8 cellular contexts compared by ENCODE assay signal in the genomic region with DNA sequence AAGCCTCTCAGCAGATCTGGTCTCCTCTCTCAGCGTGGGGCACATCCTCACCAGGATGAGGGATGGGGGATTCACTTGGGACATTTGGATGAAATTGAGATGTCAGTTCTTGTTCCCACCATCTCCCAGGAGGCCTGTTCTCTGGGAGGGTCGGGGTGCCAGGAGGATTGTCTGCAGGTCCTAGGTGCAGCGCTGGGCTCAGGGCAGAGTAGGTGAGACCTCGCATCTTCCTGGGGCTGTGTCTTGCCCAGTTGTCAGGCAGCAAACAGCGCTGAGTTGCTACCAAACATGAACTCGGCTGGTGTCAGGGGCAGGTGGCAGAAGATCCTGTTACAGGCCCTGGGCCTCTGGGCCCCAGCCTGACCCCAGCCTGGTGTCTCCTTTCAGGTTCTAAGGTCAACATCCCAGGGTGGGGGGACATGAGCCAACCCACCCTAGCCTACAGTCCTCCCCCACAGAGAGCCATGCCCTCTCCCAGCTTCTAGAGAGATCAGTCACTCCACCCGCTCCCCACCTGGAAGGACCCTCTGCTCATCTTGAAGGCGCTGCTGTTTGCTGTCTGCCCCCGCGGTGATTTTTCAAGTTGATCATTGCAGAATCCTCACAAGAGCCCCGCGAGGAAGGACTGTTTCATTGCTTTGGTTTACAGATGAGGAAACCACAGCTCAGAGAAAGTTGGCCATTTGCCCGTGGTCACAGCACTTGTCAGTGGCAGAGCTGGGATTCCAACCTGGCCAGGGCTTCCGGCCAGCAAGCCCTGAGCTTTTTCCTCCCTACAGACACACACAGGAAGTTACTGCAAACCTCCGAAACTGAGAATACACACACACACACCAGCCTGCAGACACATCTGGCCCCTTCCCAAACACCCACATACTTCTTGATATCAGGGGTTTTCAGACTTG.
DNase-seq lines count a peak whose midpoint lies in the region; ATAC-seq and TF ChIP-seq lines count a peak whose summit lies in the region.

No MANE protein-coding gene starts in this region.

- H3K27me3 ChIP-seq in H9 (ENCODE audit: insufficient read depth, low read length) (no peaks in the 10 kb centered on the region), MM.1S (replicated peaks; ENCODE audit: insufficient read depth, low read length) (no peaks in the 10 kb centered on the region)

- no peak overlapping the region for H2AFZ ChIP-seq in H9 (ENCODE audit: low read length)
- no peak overlapping the region for H2AFZ ChIP-seq in MM.1S (ENCODE audit: low read length)

- H3K9me3 Mint-ChIP-seq in H9 = no peaks in the 10 kb centered on the region
- H3K9me3 Mint-ChIP-seq in activated T-helper 2 cell treated with anti-CD3 and anti-CD28 coated beads, Interferon-gamma antibody, Interleukin-2, Interleukin-4, amounts not matched to agents 10 μg/mL and 5 μg/mL and 100 μg/mL, durations not matched to agents 14 hours and 24 hours and 36 hours = no peaks in the 10 kb centered on the region

- H3K4me1 ChIP-seq in H9 (ENCODE audit: insufficient read depth, low read length) (peaks cover 4% of the 10 kb centered on the region; the same call in 1 of the 2 replicates), MM.1S (ENCODE audit: low read length) (peaks cover 54% of the 10 kb centered on the region)

- H3K27ac Mint-ChIP-seq in H9 = peak overlapping the region; percentile 83 to 97 (median 88); a peak in 6 of 7 replicates
- peak overlapping the region; percentile 63 for H3K27ac Mint-ChIP-seq in activated T-helper 2 cell treated with anti-CD3 and anti-CD28 coated beads, Interferon-gamma antibody, Interleukin-2, Interleukin-4, amounts not matched to agents 10 μg/mL and 5 μg/mL and 100 μg/mL, durations not matched to agents 14 hours and 24 hours and 36 hours

- H3K9ac ChIP-seq in H9 (ENCODE audit: extremely low read depth, insufficient read length, low read length) = no peak overlapping the region
- H3K9ac ChIP-seq in MM.1S (ENCODE audit: low read length) = no peak overlapping the region

- TF ChIP-seq CTCF in H9 (conservative IDR thresholded peaks at IDR 0.05) = no peak
- no peak for TF ChIP-seq CTCF in MM.1S (IDR thresholded peaks at IDR 0.05; ENCODE audit: low read length)

- H3K36me3 ChIP-seq in MM.1S (replicated peaks; ENCODE audit: insufficient read depth, low read length) = peaks cover 9% of the 10 kb centered on the region; the same call in 1 of the 2 replicates

- ATAC-seq in GM18499 (IDR thresholded peaks at IDR 0.05; ENCODE audit: insufficient read depth, unreplicated experiment) = peak; percentile 80
- peak; percentile 42 for ATAC-seq in Right ventricle myocardium superior (ENCODE audit: poor library complexity)

- no peak overlapping the region for H3T11ph ChIP-seq in H9 (ENCODE audit: low read length)

- H4K91ac ChIP-seq in H9 (ENCODE audit: insufficient read length, low read depth, low read length) = peak overlapping the region; percentile 53

- H4K8ac ChIP-seq in H9 (replicated peaks; ENCODE audit: insufficient read length, low read depth, low read length) = no peak overlapping the region

- H3K9me3 ChIP-seq in H9 (ENCODE audit: control insufficient read depth, low read depth, low read length) = no peaks in the 10 kb centered on the region
- no peaks in the 10 kb centered on the region for H3K9me3 ChIP-seq in MM.1S (replicated peaks; ENCODE audit: insufficient read depth, low read length)

- no CpG with 5 or more reads among the region's 15 CpGs for WGBS in H9 (ENCODE audit: extremely low coverage, insufficient read length, low lambda C conversion rate)

- H3K56ac ChIP-seq in H9 (ENCODE audit: insufficient read length, low read depth, low read length) = no peak overlapping the region

- peak overlapping the region; percentile 37 for H2AK5ac ChIP-seq in H9 (ENCODE audit: insufficient read length, low read length)

- H3K27ac ChIP-seq in H9 (ENCODE audit: insufficient read length, low read depth, low read length) (no peak overlapping the region), MM.1S (ENCODE audit: low read length) (peak overlapping the region; percentile 56; the same call in 1 of the 2 replicates)

- H2BK20ac ChIP-seq in H9 (ENCODE audit: low read depth, low read length, poor library complexity, severe bottlenecking) = no peak overlapping the region

- peak overlapping the region; percentile 99 for H2BK12ac ChIP-seq in H9 (ENCODE audit: insufficient read length, low read depth, low read length)

- H2BK15ac ChIP-seq in H9 (ENCODE audit: low read depth, low read length) = no peak overlapping the region

- H3K14ac ChIP-seq in H9 (ENCODE audit: insufficient read depth, low read length) = peak overlapping the region; percentile 47; the same call in 1 of the 2 replicates

- no peak overlapping the region; a peak in 1 of 5 replicates for H3K4me3 Mint-ChIP-seq in H9
- H3K4me3 Mint-ChIP-seq in activated T-helper 2 cell treated with anti-CD3 and anti-CD28 coated beads, Interferon-gamma antibody, Interleukin-2, Interleukin-4, amounts not matched to agents 10 μg/mL and 5 μg/mL and 100 μg/mL, durations not matched to agents 14 hours and 24 hours and 36 hours (ENCODE audit: low read depth) = peak overlapping the region; percentile 6

- no peak overlapping the region for H3K4me3 ChIP-seq in MM.1S (ENCODE audit: low read length)
- H3K4me3 ChIP-seq in skeletal muscle cell (ENCODE audit: low read depth, low read length) = no peak overlapping the region

- no peaks in the 10 kb centered on the region for H3K79me2 ChIP-seq in H9 (ENCODE audit: insufficient read depth, low read length)
- H3K79me2 ChIP-seq in MM.1S (ENCODE audit: low read length) = peaks cover 23% of the 10 kb centered on the region; the same call in 1 of the 2 replicates

- H3K79me1 ChIP-seq in H9 (ENCODE audit: insufficient read depth, low read depth, low read length, poor library complexity, severe bottlenecking) = no peaks in the 10 kb centered on the region

- DNase-seq in H9 (no peak), MM.1S (peak; percentile 95), Right ventricle myocardium superior (peak; percentile 88), skeletal muscle cell (ENCODE audit: low read depth) (peak; percentile 50), NCI-H345 treated with DMSO at 0.1 percent for 48 hours (lab: John Stamatoyannopoulos, UW; ENCODE audit: unreplicated experiment) (no peak), NCI-H1105 (lab: John Stamatoyannopoulos, UW) (no peak)
- peak; percentile 15 for DNase-seq in activated T-helper 2 cell treated with anti-CD3 and anti-CD28 coated beads, Interferon-gamma antibody, Interleukin-2, Interleukin-4, amounts not matched to agents 10 μg/mL and 5 μg/mL and 100 μg/mL, durations not matched to agents 14 hours and 24 hours and 36 hours (ENCODE audit: low spot score)

- H3K4ac ChIP-seq in H9 (ENCODE audit: low read depth, low read length) = peak overlapping the region; percentile 78

- peaks cover 25% of the 10 kb centered on the region for H3F3A ChIP-seq in MM.1S (ENCODE audit: insufficient read depth, low read length)

- H3K23me2 ChIP-seq in H9 (ENCODE audit: insufficient read length, low read depth, low read length, poor library complexity, severe bottlenecking) = no peaks in the 10 kb centered on the region

- peak overlapping the region; percentile 2 for H3K18ac ChIP-seq in H9 (ENCODE audit: insufficient read length, low read depth, low read length)

- no peaks in the 10 kb centered on the region for H4K20me1 ChIP-seq in H9 (ENCODE audit: control insufficient read depth, insufficient read depth, insufficient read length)
- H4K20me1 ChIP-seq in MM.1S (ENCODE audit: insufficient read depth, low read length) = peaks cover 33% of the 10 kb centered on the region

- peak overlapping the region; percentile 63 for H2BK120ac ChIP-seq in H9 (ENCODE audit: low read depth, low read length, poor library complexity, severe bottlenecking)

- H3K4me1 Mint-ChIP-seq in H9 = peaks cover 42 to 53% of the 10 kb centered on the region in 2 experiments
- peaks cover 19% of the 10 kb centered on the region for H3K4me1 Mint-ChIP-seq in activated T-helper 2 cell treated with anti-CD3 and anti-CD28 coated beads, Interferon-gamma antibody, Interleukin-2, Interleukin-4, amounts not matched to agents 10 μg/mL and 5 μg/mL and 100 μg/mL, durations not matched to agents 14 hours and 24 hours and 36 hours (ENCODE audit: low read depth)

- H2BK5ac ChIP-seq in H9 (ENCODE audit: insufficient read length, low read length) = no peak overlapping the region

- no peaks in the 10 kb centered on the region for H3K9me2 ChIP-seq in MM.1S (replicated peaks; ENCODE audit: insufficient read depth, low read length)

- no peak overlapping the region for H3K23ac ChIP-seq in H9 (ENCODE audit: insufficient read length, low read depth, low read length)

- intact Hi-C loops in activated T-helper 2 cell treated with anti-CD3 and anti-CD28 coated beads, Interferon-gamma antibody, Interleukin-2, Interleukin-4, amounts not matched to agents 10 μg/mL and 5 μg/mL and 100 μg/mL, durations not matched to agents 14 hours and 24 hours and 36 hours (cut with micrococcal nuclease) = no loop called here
- intact Hi-C loops in Right ventricle myocardium superior (cut with DNase I) = no loop called here

- no peaks in the 10 kb centered on the region for H3K27me3 Mint-ChIP-seq in H9 (ENCODE audit: low read depth)
- H3K27me3 Mint-ChIP-seq in activated T-helper 2 cell treated with anti-CD3 and anti-CD28 coated beads, Interferon-gamma antibody, Interleukin-2, Interleukin-4, amounts not matched to agents 10 μg/mL and 5 μg/mL and 100 μg/mL, durations not matched to agents 14 hours and 24 hours and 36 hours (ENCODE audit: low read depth) = no peaks in the 10 kb centered on the region

- no peak overlapping the region for H4K5ac ChIP-seq in H9 (ENCODE audit: insufficient read length, low read depth, low read length)

- H3K4me2 ChIP-seq in H9 (ENCODE audit: insufficient read depth, insufficient read length, low read length) = no peak overlapping the region
- H3K4me2 ChIP-seq in MM.1S (ENCODE audit: low read depth, low read length) = peak overlapping the region; percentile 61; the same call in 1 of the 2 replicates

- peaks cover 0 to 3% (median 0%) of the 10 kb centered on the region in 3 experiments; a peak in 1 of 7 replicates for H3K36me3 Mint-ChIP-seq in H9 (ENCODE audit: insufficient read depth in 1 of 3, low read depth in 3 of 3)
- peaks cover 27% of the 10 kb centered on the region for H3K36me3 Mint-ChIP-seq in activated T-helper 2 cell treated with anti-CD3 and anti-CD28 coated beads, Interferon-gamma antibody, Interleukin-2, Interleukin-4, amounts not matched to agents 10 μg/mL and 5 μg/mL and 100 μg/mL, durations not matched to agents 14 hours and 24 hours and 36 hours (ENCODE audit: low read depth)

Comparison
In these comparisons a context has a peak if more than half of its experiments do, and no peak if none do; other contexts are left out.
1. DNase-seq: peak in MM.1S (single experiment), activated T-helper 2 cell treated with anti-CD3 and anti-CD28 coated beads, Interferon-gamma antibody, Interleukin-2, Interleukin-4, amounts not matched to agents 10 μg/mL and 5 μg/mL and 100 μg/mL, durations not matched to agents 14 hours and 24 hours and 36 hours (single experiment), Right ventricle myocardium superior (single experiment) and skeletal muscle cell (single experiment); none in H9 (single experiment), NCI-H345 treated with DMSO at 0.1 percent for 48 hours (single experiment) and NCI-H1105 (single experiment).